In the genomic region with DNA sequence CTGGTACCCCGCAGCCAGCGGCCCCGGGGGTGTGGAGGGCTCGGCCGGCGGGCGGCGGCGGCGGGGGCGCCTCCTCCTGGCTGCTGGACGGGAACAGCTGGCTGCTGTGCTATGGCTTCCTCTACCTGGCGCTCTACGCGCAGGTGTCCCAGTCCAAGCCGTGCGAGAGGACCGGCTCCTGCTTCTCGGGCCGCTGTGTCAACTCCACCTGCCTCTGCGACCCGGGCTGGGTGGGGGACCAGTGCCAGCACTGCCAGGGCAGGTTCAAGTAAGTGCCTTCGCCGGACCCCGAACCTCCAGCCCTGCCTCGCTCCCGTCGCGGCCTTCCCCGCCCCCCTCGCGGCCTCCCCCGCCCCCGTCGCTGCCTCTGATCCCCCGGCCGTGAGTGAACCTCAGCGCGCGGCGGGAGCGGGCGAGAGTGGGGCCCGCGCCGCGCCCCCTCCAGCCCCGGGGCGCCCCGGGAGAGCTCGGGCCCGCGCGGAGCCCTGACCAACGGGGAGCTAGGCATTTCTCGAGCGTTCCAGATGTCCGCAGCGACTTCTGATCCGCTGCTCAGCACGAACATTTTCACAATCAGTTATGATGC, we compare ENCODE assay signal across 9 cellular contexts. TPM values are rescaled to one million over a fixed set of nuclear protein-coding genes. Genes with fewer than 3 reads are reported as not detected.
DNase-seq lines count a peak whose midpoint lies in the region; ATAC-seq, FAIRE-seq and TF ChIP-seq lines count a peak whose summit lies in the region.
"Had no signal": no experiment of that assay in that cellular context is flagged by ENCODE, and none has a peak within 500 bp of the region (broad histone marks: within the 10 kb centered on the region; RNA-seq: fewer than 3 reads in every experiment).

No MANE protein-coding gene starts in this region.

- no peaks in the 10 kb centered on the region for H3K9me1 ChIP-seq in IMR-90 (ENCODE audit: insufficient read depth, low read length)
- H3K9me1 ChIP-seq in keratinocyte (ENCODE audit: control insufficient read depth, extremely low read depth, insufficient read depth, low read length) = no peaks in the 10 kb centered on the region

- H3K79me1 ChIP-seq in IMR-90 (ENCODE audit: low read depth in 1 of 2, low read length in 2 of 2) = no peaks in the 10 kb centered on the region

- H3K4me3 ChIP-seq in IMR-90 (ENCODE audit: insufficient read depth, low read depth, low read length) (peak overlapping the region; percentile 64), keratinocyte (ENCODE audit: control insufficient read depth in 2 of 3, extremely low read depth in 1 of 3, insufficient read depth in 2 of 3, low read depth in 1 of 3, low read length in 3 of 3) (peak overlapping the region; percentile 43 to 65 (median 45)), suprapubic skin (peak overlapping the region; percentile 78)

- in situ Hi-C loops in IMR-90 (cut with MboI; ENCODE audit: low sequenced_read_pairs) = no loop called here

- H2AFZ ChIP-seq in IMR-90 (replicated peaks; ENCODE audit: low read length, poor library complexity) = peak overlapping the region; percentile 93
- peak overlapping the region; percentile 46 for H2AFZ ChIP-seq in keratinocyte (ENCODE audit: control insufficient read depth, low read length)

- H3K27ac ChIP-seq in IMR-90 (ENCODE audit: insufficient read depth, low read length) (no peak overlapping the region), angular gyrus (ENCODE audit: low read depth, low read length) (peak overlapping the region; percentile 73), keratinocyte (ENCODE audit: control insufficient read depth, insufficient read depth, low read length) (no peak overlapping the region), suprapubic skin (no peak overlapping the region)

- H4K5ac ChIP-seq in IMR-90 (ENCODE audit: low read depth, low read length) = no peak overlapping the region

- H2AK9ac ChIP-seq in IMR-90 (replicated peaks; ENCODE audit: low read depth, low read length, poor library complexity) = no peak overlapping the region

- H2BK120ac ChIP-seq in IMR-90 (ENCODE audit: low read depth, low read length) = no peak overlapping the region

- no peak overlapping the region for H2BK5ac ChIP-seq in IMR-90 (ENCODE audit: low read depth, low read length, poor library complexity, severe bottlenecking)

- no peak overlapping the region for H2BK20ac ChIP-seq in IMR-90 (ENCODE audit: low read depth, low read length)

- CTCF ChIA-PET in IMR-90 (lab: Yijun Ruan, JAX) = interaction anchor here (0.6 kb wide), 1 partner anchor 34 kb away, joined by 3 read pairs; no protein-coding TSS in a partner anchor

- intact Hi-C loops in IMR-90 (cut with micrococcal nuclease) = loop anchor here (2.0 to 5.0 kb wide), 2 partner anchors 157 to 217 kb away; partner anchors contain the start of gene TRUB1

- TF ChIP-seq CTCF in IMR-90 (conservative IDR thresholded peaks at IDR 0.05; ENCODE audit: low read depth, low read length) (peak; percentile 12; the same call in 1 of the 2 replicates), keratinocyte (optimal IDR thresholded peaks at IDR 0.05 in 1 of 3, IDR thresholded peaks at IDR 0.05 in 1 of 3, conservative IDR thresholded peaks at IDR 0.05 in 1 of 3; ENCODE audit: extremely low read depth in 1 of 3, insufficient read depth in 2 of 3, low read length in 3 of 3) (peak in 2 of 3 experiments; percentile 34 to 52), suprapubic skin (IDR thresholded peaks at IDR 0.05) (no peak)

- H2BK15ac ChIP-seq in IMR-90 (ENCODE audit: low read depth, low read length) = no peak overlapping the region

- no peak overlapping the region for H3K56ac ChIP-seq in IMR-90 (ENCODE audit: extremely low read depth, insufficient read depth, low read length)

- no peak for TF ChIP-seq RAD21 in IMR-90 (IDR thresholded peaks at IDR 0.05; ENCODE audit: low read length)

- H3K14ac ChIP-seq in IMR-90 (replicated peaks; ENCODE audit: low read depth, low read length) = no peak overlapping the region

- H3K4me1 ChIP-seq in IMR-90 (ENCODE audit: control insufficient read depth, insufficient read depth, low read length) (no peaks in the 10 kb centered on the region), keratinocyte (ENCODE audit: control insufficient read depth, extremely low read depth, insufficient read depth, low read length) (no peaks in the 10 kb centered on the region), suprapubic skin (peaks cover 22% of the 10 kb centered on the region)

- H3K27me3 ChIP-seq in IMR-90 (ENCODE audit: control insufficient read depth, insufficient read depth, low read length) (peaks cover 40% of the 10 kb centered on the region), keratinocyte (ENCODE audit: control insufficient read depth, extremely low read depth, insufficient read depth, low read length) (peaks cover 33% of the 10 kb centered on the region), suprapubic skin (peaks cover 43% of the 10 kb centered on the region)

- no peak overlapping the region for H3K18ac ChIP-seq in IMR-90 (ENCODE audit: low read depth, low read length)

- no peak overlapping the region for H3K4ac ChIP-seq in IMR-90 (ENCODE audit: low read depth, low read length)

- no peaks in the 10 kb centered on the region for H3K79me2 ChIP-seq in keratinocyte (ENCODE audit: control insufficient read depth, insufficient read depth, low read length)

- ATAC-seq in GM21717 (IDR thresholded peaks at IDR 0.05; ENCODE audit: unreplicated experiment) (peak; percentile 50), IMR-90 (ENCODE audit: low read depth) (no peak; the same call in none of the 2 replicates)

- no peak overlapping the region for H4K8ac ChIP-seq in IMR-90 (ENCODE audit: low read depth in 2 of 2, low read length in 2 of 2)

- DNase-seq in DMS 273 (lab: John Stamatoyannopoulos, UW; ENCODE audit: unreplicated experiment) (peak; percentile 25), DMS 273 treated with DMSO at 0.1 percent for 48 hours (lab: John Stamatoyannopoulos, UW) (no peak), IMR-90 (no peak), keratinocyte (ENCODE audit: low read depth, low spot score) (no peak), suprapubic skin (ENCODE audit: low spot score in 2 of 2) (no peak), MV-4-11 (lab: John Stamatoyannopoulos, UW) (no peak)

- no peaks in the 10 kb centered on the region for H4K20me1 ChIP-seq in IMR-90 (ENCODE audit: insufficient read depth, low read length)
- no peaks in the 10 kb centered on the region for H4K20me1 ChIP-seq in keratinocyte (ENCODE audit: control insufficient read depth, extremely low read depth, insufficient read depth, low read length)

- 1% methylated on average over 14 of the region's 61 CpGs; no CpG with 5 or more reads in 1 of the 2 experiments for WGBS in IMR-90 (ENCODE audit: extremely low coverage in 2 of 2, insufficient read length in 1 of 2), 2 experiments
- WGBS in suprapubic skin = 4% methylated on average over 17 of the region's 61 CpGs

- no peak overlapping the region for H4K91ac ChIP-seq in IMR-90 (ENCODE audit: insufficient read depth, low read depth, low read length)

- TF ChIP-seq EP300 in suprapubic skin (IDR thresholded peaks at IDR 0.05) = no peak

- BruUV-seq in IMR-90 (replicated peaks; lab: Mats Ljungman, UMichigan) = no TSS peak

- no peak overlapping the region for H2AK5ac ChIP-seq in IMR-90 (ENCODE audit: low read depth, low read length)

- H3K9me3 ChIP-seq in IMR-90 (ENCODE audit: control insufficient read depth, insufficient read depth, low read length) (no peaks in the 10 kb centered on the region), keratinocyte (ENCODE audit: control insufficient read depth, low read depth, low read length) (no peaks in the 10 kb centered on the region), suprapubic skin (no peaks in the 10 kb centered on the region)

- H3K36me3 ChIP-seq in IMR-90 (ENCODE audit: control insufficient read depth, insufficient read depth, low read length) = no peaks in the 10 kb centered on the region
- no peaks in the 10 kb centered on the region for H3K36me3 ChIP-seq in keratinocyte (ENCODE audit: control insufficient read depth in 2 of 2, extremely low read depth in 1 of 2, insufficient read depth in 2 of 2, low read length in 2 of 2)
- no peaks in the 10 kb centered on the region for H3K36me3 ChIP-seq in suprapubic skin

- H3K9ac ChIP-seq in IMR-90 (ENCODE audit: low read depth, low read length) = no peak overlapping the region
- H3K9ac ChIP-seq in keratinocyte (ENCODE audit: control insufficient read depth, extremely low read depth, insufficient read depth, low read length) = no peak overlapping the region

- H3K4me2 ChIP-seq in IMR-90 (ENCODE audit: low read depth, low read length) (peak overlapping the region; percentile 79), keratinocyte (ENCODE audit: control insufficient read depth, extremely low read depth, insufficient read depth, low read depth, low read length) (peak overlapping the region; percentile 79)

- dilution Hi-C loops in IMR-90 (cut with HindIII; ENCODE audit: low sequenced_read_pairs, unreplicated experiment) (no loop called here), keratinocyte (cut with MboI; ENCODE audit: extremely low pct_ligation_motif_present, low sequenced_read_pairs) (no loop called here)

- TF ChIP-seq POLR2A in IMR-90 (IDR thresholded peaks at IDR 0.05; ENCODE audit: low read depth, low read length) (no peak), suprapubic skin (IDR thresholded peaks at IDR 0.05) (no peak)

- H3K23ac ChIP-seq in IMR-90 (ENCODE audit: low read depth, low read length) = no peak overlapping the region

- POLR2A ChIA-PET in IMR-90 (lab: Charles Lee; ENCODE audit: unreplicated experiment) = interaction anchor here (0.5 to 0.7 kb wide), 2 partner anchors 15 to 219 kb away, joined by 3 to 14 read pairs; no protein-coding TSS in a partner anchor

- FAIRE-seq in keratinocyte (lab: Jason Lieb, UNC) = no peak
- FAIRE-seq: A204.1 had no signal

TF ChIP-seq in IMR-90, 13 proteins besides CTCF, POLR2A, EP300 and RAD21 (continues in another document):
- no peak for TF ChIP-seq NFE2L2 (IDR thresholded peaks at IDR 0.05; ENCODE audit: low read depth, low read length)

RNA-seq across cellular contexts. Expression of gene ATRNL1, which starts 0.7 kb away (rescaled TPM):
- 0.18 and 0.56 TPM in 2 replicates for total RNA-seq in IMR-90 (2012; rRNA removed)
- polyA plus RNA-seq in IMR-90 (2012; rRNA removed) = 0.13 and 0.19 TPM in 2 replicates
- polyA plus RNA-seq in IMR-90 (2012; cell fraction: cytosol; rRNA removed) = 0.03 and 0.13 TPM in 2 replicates
- not detected in 2 replicates for polyA plus RNA-seq in IMR-90 (2012; cell fraction: nucleus; rRNA removed; ENCODE audit: low replicate concordance)
- polyA plus RNA-seq in keratinocyte = 0.06 to 0.07 TPM in 2 of 3 replicates, not detected in the other
- polyA plus RNA-seq in keratinocyte (2011; ENCODE audit: low read depth) = not detected
- polyA plus RNA-seq in keratinocyte (2011; cell fraction: cytosol; rRNA removed) = 0.08 and 0.15 TPM in 2 replicates
- 0.13 and 0.18 TPM in 2 replicates for polyA plus RNA-seq in keratinocyte (2011; cell fraction: nucleus; rRNA removed)
- polyA plus RNA-seq in keratinocyte (2012; ENCODE audit: low replicate concordance) = 0.08 TPM in 1 of 2 replicates, not detected in the other
- 1.1 to 1.6 TPM in 2 of 3 replicates, not detected in the other for polyA minus RNA-seq in keratinocyte
- polyA minus RNA-seq in keratinocyte (2011; cell fraction: cytosol; rRNA and poly(A)+ RNA removed) = not detected
- 0.21 and 0.54 TPM in 2 replicates for polyA minus RNA-seq in keratinocyte (2011; cell fraction: nucleus; rRNA and poly(A)+ RNA removed)
- 1 to 10 TPM in 3 of 4 donors, under 1 TPM in 1; 0.44 to 1.4 (median 1.1) TPM for total RNA-seq in suprapubic skin

Comparison
In these comparisons a context has a peak if more than half of its experiments do, and no peak if none do; other contexts are left out.
1. CTCF ChIP-seq: peak in IMR-90 (single experiment) and keratinocyte (2 of 3); none in suprapubic skin (0 of 2).
2. Peak in every context shown above with its lines, with median percentiles within 50 percentile points of each other: H3K4me3 ChIP-seq.